ENCODE assay signal across 1 cellular context in genomic region chr2:119723784-119724467, GRCh38.
A peak's percentile ranks its signal among the peaks of the same experiment; 100 is the strongest.
TF ChIP-seq lines count a peak whose summit lies in the region.

No MANE protein-coding gene starts in this region.

TF ChIP-seq in HepG2, 621 proteins besides CTCF, POLR2A, EP300 and RAD21 (continues in another document):
- no peak for TF ChIP-seq ZNF691 (CRISPR knock-in tag; IDR thresholded peaks at IDR 0.05; ENCODE audit: borderline replicate concordance, low read depth)
- no peak for TF ChIP-seq ATAD3A (CRISPR knock-in tag; IDR thresholded peaks at IDR 0.05)
- no peak for TF ChIP-seq ZNF615 (CRISPR knock-in tag; IDR thresholded peaks at IDR 0.05; ENCODE audit: borderline replicate concordance)
- TF ChIP-seq ZNF281 (CRISPR knock-in tag; IDR thresholded peaks at IDR 0.05; ENCODE audit: borderline replicate concordance), result no peak
- no peak for TF ChIP-seq DMTF1 (CRISPR knock-in tag; IDR thresholded peaks at IDR 0.05)
- TF ChIP-seq MIER2 (CRISPR knock-in tag; IDR thresholded peaks at IDR 0.05), result no peak
- TF ChIP-seq FOXK2 (IDR thresholded peaks at IDR 0.05), result no peak
- TF ChIP-seq ZNF800 (CRISPR knock-in tag; IDR thresholded peaks at IDR 0.05), result no peak
- TF ChIP-seq ZNF501 (CRISPR knock-in tag; IDR thresholded peaks at IDR 0.05), result no peak
- TF ChIP-seq NR2F6 (IDR thresholded peaks at IDR 0.05), result 0 out of 2 replicates have a peak, but pooled peaks have one; percentile 27
- peak; percentile 25; the same call in 1 of the 2 replicates for TF ChIP-seq NR2F6 (CRISPR knock-in tag; IDR thresholded peaks at IDR 0.05)
- TF ChIP-seq SETDB1 (CRISPR knock-in tag; IDR thresholded peaks at IDR 0.05; ENCODE audit: borderline replicate concordance), result no peak
- TF ChIP-seq ZNF484 (CRISPR knock-in tag; IDR thresholded peaks at IDR 0.05; ENCODE audit: borderline replicate concordance, low read depth), result no peak
- TF ChIP-seq ZNF180 (CRISPR knock-in tag; IDR thresholded peaks at IDR 0.05; ENCODE audit: borderline replicate concordance, low read depth), result no peak
- no peak for TF ChIP-seq POGK (CRISPR knock-in tag; conservative IDR thresholded peaks at IDR 0.05)
- TF ChIP-seq ATM (IDR thresholded peaks at IDR 0.05; ENCODE audit: borderline replicate concordance), result no peak
- no peak for TF ChIP-seq POLR2AphosphoS2 (IDR thresholded peaks at IDR 0.05; ENCODE audit: low read depth, low read length)
- no peak for TF ChIP-seq ZSCAN29 (CRISPR knock-in tag; conservative IDR thresholded peaks at IDR 0.05)
- no peak for TF ChIP-seq IRF1 (CRISPR knock-in tag; IDR thresholded peaks at IDR 0.05; ENCODE audit: low read depth)
- no peak; the same call in 1 of the 2 replicates for TF ChIP-seq ZHX2 (IDR thresholded peaks at IDR 0.05; ENCODE audit: low read depth)
- no peak for TF ChIP-seq ZHX2 (CRISPR knock-in tag; IDR thresholded peaks at IDR 0.05; ENCODE audit: borderline replicate concordance)
- no peak for TF ChIP-seq EED (CRISPR knock-in tag; IDR thresholded peaks at IDR 0.05)
- no peak for TF ChIP-seq JDP2 (CRISPR knock-in tag; IDR thresholded peaks at IDR 0.05; ENCODE audit: borderline replicate concordance)
- TF ChIP-seq ZNF598 (CRISPR knock-in tag; IDR thresholded peaks at IDR 0.05; ENCODE audit: borderline replicate concordance), result no peak
- TF ChIP-seq SAP130 (CRISPR knock-in tag; IDR thresholded peaks at IDR 0.05; ENCODE audit: low read depth), result peak; percentile 42
- no peak for TF ChIP-seq PHB2 (IDR thresholded peaks at IDR 0.05; ENCODE audit: partially characterized antibody)
- TF ChIP-seq NFAT5 (CRISPR knock-in tag; IDR thresholded peaks at IDR 0.05), result no peak
- TF ChIP-seq DBP (CRISPR knock-in tag; IDR thresholded peaks at IDR 0.05; ENCODE audit: not compliant biosample characterization), result no peak
- 0 out of 2 replicates have a peak, but pooled peaks have one; percentile 25 for TF ChIP-seq IRF9 (CRISPR knock-in tag; IDR thresholded peaks at IDR 0.05; ENCODE audit: borderline replicate concordance)
